In genomic region chr17:75842963-75843576, GRCh38 we compare ENCODE assay signal across 11 cellular contexts. TPM values are rescaled to one million over a fixed set of nuclear protein-coding genes. Genes with fewer than 3 reads are reported as not detected.
DNase-seq lines count a peak whose midpoint lies in the region; ATAC-seq, FAIRE-seq and TF ChIP-seq lines count a peak whose summit lies in the region.
"Had no signal": no experiment of that assay in that cellular context is flagged by ENCODE, and none has a peak within 500 bp of the region (broad histone marks: within the 10 kb centered on the region; RNA-seq: fewer than 3 reads in every experiment).

No MANE protein-coding gene starts in this region.

- H3K27me3 ChIP-seq in DND-41 (ENCODE audit: insufficient read depth, low read length, poor library complexity) (no peaks in the 10 kb centered on the region), PC-3 (ENCODE audit: low read length) (no peaks in the 10 kb centered on the region), bronchial epithelial cell (ENCODE audit: control insufficient read depth, insufficient read depth, low read length) (no peaks in the 10 kb centered on the region), osteoblast (ENCODE audit: insufficient read depth, low read length) (no peaks in the 10 kb centered on the region)

- H3K4me1 ChIP-seq in DND-41 (ENCODE audit: insufficient read depth, low read length) (peaks cover 29% of the 10 kb centered on the region), PC-3 (ENCODE audit: insufficient read depth, low read length) (peaks cover 39% of the 10 kb centered on the region), osteoblast (ENCODE audit: insufficient read depth, low read length) (no peaks in the 10 kb centered on the region)

- H3K9me3 ChIP-seq in DND-41 (ENCODE audit: insufficient read depth, low read length, severe bottlenecking) (no peaks in the 10 kb centered on the region), PC-3 (ENCODE audit: low read length) (no peaks in the 10 kb centered on the region), osteoblast (ENCODE audit: low read depth, low read length) (no peaks in the 10 kb centered on the region)

- TF ChIP-seq CTCF in DND-41 (IDR thresholded peaks at IDR 0.05; ENCODE audit: borderline replicate concordance, extremely low read depth, low read length, poor library complexity, severe bottlenecking) (peak; percentile 42), PC-3 (conservative IDR thresholded peaks at IDR 0.05; ENCODE audit: low read depth, low read length) (no peak), bronchial epithelial cell (IDR thresholded peaks at IDR 0.05; ENCODE audit: insufficient read depth, low read length, severe bottlenecking) (no peak), osteoblast (IDR thresholded peaks at IDR 0.05; ENCODE audit: extremely low read depth, low read depth, low read length) (no peak)

- intact Hi-C loops in PC-3 (cut with micrococcal nuclease) = no loop called here

- H3K79me2 ChIP-seq in DND-41 (ENCODE audit: insufficient read depth, low read length) = peaks cover 18% of the 10 kb centered on the region
- H3K79me2 ChIP-seq in PC-3 (ENCODE audit: low read length) = peaks cover 7% of the 10 kb centered on the region; the same call in 1 of the 2 replicates
- no peaks in the 10 kb centered on the region for H3K79me2 ChIP-seq in osteoblast (ENCODE audit: insufficient read depth, low read length)

- no peak for FAIRE-seq in bronchial epithelial cell (lab: Jason Lieb, UNC)

- H3K36me3 ChIP-seq in DND-41 (ENCODE audit: insufficient read depth, low read length) (peaks cover 41% of the 10 kb centered on the region), PC-3 (ENCODE audit: low read depth, low read length) (peaks cover 13% of the 10 kb centered on the region; the same call in 1 of the 2 replicates), bronchial epithelial cell (ENCODE audit: control insufficient read depth, insufficient read depth, low read length) (peaks cover 22% of the 10 kb centered on the region), osteoblast (ENCODE audit: insufficient read depth, low read length) (peaks cover 21% of the 10 kb centered on the region)

- peak overlapping the region; percentile 97 for H3K27ac ChIP-seq in DND-41 (ENCODE audit: low read length)
- H3K27ac ChIP-seq in PC-3 (ENCODE audit: low read length) = no peak overlapping the region
- H3K27ac ChIP-seq in osteoblast (ENCODE audit: low read depth, low read length) = no peak overlapping the region
- no peak overlapping the region for H3K27ac ChIP-seq in substantia nigra (ENCODE audit: low read depth, low read length, poor library complexity, severe bottlenecking)

- peak; percentile 44 for ATAC-seq in DND-41 (ENCODE audit: insufficient read depth, low read depth)
- ATAC-seq in PC-3 = no peak
- no peak for ATAC-seq in HG02623 (IDR thresholded peaks at IDR 0.05; ENCODE audit: unreplicated experiment)
- ATAC-seq in HG03045 (IDR thresholded peaks at IDR 0.05; ENCODE audit: unreplicated experiment) = no peak
- no peak for ATAC-seq in GM19452 (IDR thresholded peaks at IDR 0.05; ENCODE audit: unreplicated experiment)

- no peaks in the 10 kb centered on the region for H3K9me2 ChIP-seq in PC-3 (replicated peaks; ENCODE audit: low read length)

- BruUV-seq in PC-3 (replicated peaks; lab: Mats Ljungman, UMichigan) = no TSS peak

- peak overlapping the region; percentile 93 for H3K9ac ChIP-seq in DND-41 (ENCODE audit: low read depth, low read length)
- H3K9ac ChIP-seq in PC-3 (ENCODE audit: low read length) = no peak overlapping the region

- DNase-seq in DND-41 (no peak), PC-3 (no peak), bronchial epithelial cell (ENCODE audit: low read depth) (no peak), osteoblast (ENCODE audit: insufficient read length, low spot score, missing footprints) (peak; percentile 1), substantia nigra (lab: John Stamatoyannopoulos, UW) (no peak)
- DNase-seq: endodermal cell, MM.1S had no signal

- H3F3A ChIP-seq in PC-3 (ENCODE audit: low read length, unreplicated experiment) = peaks cover 5% of the 10 kb centered on the region

- H4K20me1 ChIP-seq in DND-41 (ENCODE audit: insufficient read depth, low read length) (no peaks in the 10 kb centered on the region), PC-3 (ENCODE audit: low read length) (no peaks in the 10 kb centered on the region), osteoblast (ENCODE audit: insufficient read depth, low read length) (no peaks in the 10 kb centered on the region)

- CTCF ChIA-PET in PC-3 (lab: Charles Lee) = no interaction called here

- H2AFZ ChIP-seq in DND-41 (ENCODE audit: low read depth, low read length) (peak overlapping the region; percentile 95), PC-3 (ENCODE audit: low read length) (no peak overlapping the region), osteoblast (ENCODE audit: low read length) (no peak overlapping the region)

- H3K4me3 ChIP-seq in DND-41 (ENCODE audit: low read depth in 1 of 2, low read length in 2 of 2) = peak overlapping the region; percentile 66 to 98
- H3K4me3 ChIP-seq in PC-3 (ENCODE audit: low read length) = peak overlapping the region; percentile 57; the same call in 1 of the 2 replicates
- peak overlapping the region; percentile 39 for H3K4me3 ChIP-seq in bronchial epithelial cell (ENCODE audit: low read depth, low read length)
- H3K4me3 ChIP-seq in osteoblast (ENCODE audit: insufficient read depth, low read length) = no peak overlapping the region
- H3K4me3 ChIP-seq: smooth muscle cell had no signal

- POLR2A ChIA-PET in PC-3 (lab: Charles Lee; ENCODE audit: unreplicated experiment) = no interaction called here

- H3K4me2 ChIP-seq in DND-41 (ENCODE audit: insufficient read depth, low read length) (peak overlapping the region; percentile 96), PC-3 (ENCODE audit: low read length) (no peak overlapping the region), osteoblast (ENCODE audit: insufficient read depth, low read length) (no peak overlapping the region)
- H3K4me2 ChIP-seq: smooth muscle cell had no signal

RNA-seq across cellular contexts. Expression of gene UNC13D, which starts 1.1 kb away (rescaled TPM):
- total RNA-seq in PC-3 (2014; rRNA removed) (43.9 and 53.8 TPM in 2 replicates), bronchial epithelial cell (4.7 and 17.0 TPM in 2 replicates), osteoblast (1.1 and 2.1 TPM in 2 replicates)

RNA-seq across cellular contexts. Expression of gene WBP2, which starts 12.1 kb away (rescaled TPM):
- total RNA-seq in PC-3 (2014; rRNA removed) (49.7 and 51.8 TPM in 2 replicates), bronchial epithelial cell (17.9 and 20.2 TPM in 2 replicates), osteoblast (31.1 and 38.3 TPM in 2 replicates)

RNA-seq across cellular contexts. Expression of gene TRIM47, which starts 35.3 kb away (rescaled TPM):
- total RNA-seq in PC-3 (2014; rRNA removed) (73.7 and 109 TPM in 2 replicates), bronchial epithelial cell (10.5 and 14.6 TPM in 2 replicates), osteoblast (21.7 and 22.4 TPM in 2 replicates)

RNA-seq across cellular contexts. Expression of gene TRIM65, which starts 53.7 kb away (rescaled TPM):
- total RNA-seq in PC-3 (2014; rRNA removed) (32.3 and 48.9 TPM in 2 replicates), bronchial epithelial cell (13.2 and 21.1 TPM in 2 replicates), osteoblast (22.8 and 23.3 TPM in 2 replicates)

RNA-seq across cellular contexts. Expression of gene UNK, which starts 58.5 kb away (rescaled TPM):
- total RNA-seq in PC-3 (2014; rRNA removed) (21.8 and 22.9 TPM in 2 replicates), bronchial epithelial cell (10.8 and 11.4 TPM in 2 replicates), osteoblast (18.5 and 23.6 TPM in 2 replicates)
